In the genomic region with DNA sequence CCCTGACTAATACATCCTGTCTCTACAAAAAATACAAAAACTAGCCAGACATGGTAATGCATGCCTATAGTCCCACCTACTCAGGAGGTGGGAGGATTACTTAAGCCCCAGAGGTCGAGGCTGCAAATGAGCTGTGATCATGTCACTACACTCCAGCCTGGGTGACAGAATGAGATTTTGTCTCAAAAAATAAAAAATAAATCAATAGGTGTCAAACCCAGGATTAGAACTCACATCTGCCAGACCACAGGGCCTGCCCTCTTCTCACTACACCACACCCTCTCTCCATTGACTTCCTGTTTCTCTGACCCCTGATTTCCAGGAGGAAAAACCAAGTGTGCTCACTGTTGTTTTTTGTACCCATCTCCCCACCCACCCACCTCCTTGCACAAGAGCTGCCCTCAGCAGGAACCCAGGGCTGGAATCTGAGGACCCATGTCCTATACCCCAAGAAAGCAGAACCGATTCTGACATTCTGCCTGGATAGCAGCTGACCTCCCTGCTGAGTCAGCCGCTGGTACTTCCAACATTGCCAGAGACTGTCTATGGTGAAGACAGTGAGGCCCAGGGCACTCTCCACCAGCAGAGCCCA, we compare ENCODE assay signal across 11 cellular contexts. TPM values are rescaled to one million over a fixed set of nuclear protein-coding genes. Genes with fewer than 3 reads are reported as not detected.
DNase-seq lines count a peak whose midpoint lies in the region; ATAC-seq and TF ChIP-seq lines count a peak whose summit lies in the region.
"Had no signal": no experiment of that assay in that cellular context is flagged by ENCODE, and none has a peak within 500 bp of the region (broad histone marks: within the 10 kb centered on the region; RNA-seq: fewer than 3 reads in every experiment).

No MANE protein-coding gene starts in this region.

- DNase-seq in GM04503 (ENCODE audit: low read depth) (peak; percentile 11), RPMI7951 (ENCODE audit: low read depth) (peak; percentile 85), heart left ventricle (peak in 4 of 5 donors; percentile 52 to 79 (median 68)), renal cortical epithelial cell (ENCODE audit: low read depth) (peak; percentile 5), NCI-H2029 treated with DMSO at 0.1 percent for 48 hours (lab: John Stamatoyannopoulos, UW) (no peak), NCI-H526 (lab: John Stamatoyannopoulos, UW) (no peak), retina (no peak)
- no peak for DNase-seq in stimulated activated CD4-positive, alpha-beta T cell treated with anti-CD3 and anti-CD28 coated beads, Interleukin-4, amount 100 ng/mL, for 24 hours
- DNase-seq: NCI-H1092 treated with DMSO at 0.1 percent for 48 hours; stimulated activated CD4-positive, alpha-beta T cell treated with anti-CD3 and anti-CD28 coated beads, Interleukin-15, amount 100 ng/mL, for 24 hours had no signal

- no peak for TF ChIP-seq POLR2A in heart left ventricle (IDR thresholded peaks at IDR 0.05)

- no peak for TF ChIP-seq CTCF in heart left ventricle (IDR thresholded peaks at IDR 0.05)

- H3K4me1 ChIP-seq in heart left ventricle, result peaks cover 0 to 69% (median 33%) of the 10 kb centered on the region in 12 donors

- WGBS in heart left ventricle, 4 donors, result 42 to 52% (median 44%) methylated on average over 3 of the region's 3 CpGs

- intact Hi-C loops in heart left ventricle (cut with DNase I), result no loop called here

- peak; percentile 52 to 81 (median 67) for ATAC-seq in heart left ventricle

- H3K36me3 ChIP-seq in heart left ventricle, result peaks cover 0 to 30% (median 0%) of the 10 kb centered on the region in 9 donors

- H3K27me3 ChIP-seq in heart left ventricle, result peaks cover 0 to 6% (median 0%) of the 10 kb centered on the region in 9 donors

- peak overlapping the region in 1 of 12 donors; percentile 10 for H3K4me3 ChIP-seq in heart left ventricle

- peak overlapping the region in 9 of 12 donors; percentile 20 to 92 (median 38) for H3K27ac ChIP-seq in heart left ventricle

- peaks cover 0 to 4% (median 0%) of the 10 kb centered on the region in 12 donors for H3K9me3 ChIP-seq in heart left ventricle

RNA-seq across cellular contexts. Expression of gene CMKLR1, which starts 6.2 kb away (rescaled TPM):
- 34.5 and 43.6 TPM in 2 replicates for total RNA-seq in RPMI7951 (2014; rRNA removed; shearing (Covaris generic))
- total RNA-seq in heart left ventricle (10 to 100 TPM in 2 of 9 donors, 1 to 10 TPM in 7; 5.4 to 47.3 (median 8.2) TPM), renal cortical epithelial cell (not detected in 2 replicates)
- polyA plus RNA-seq in heart left ventricle, result 1 to 10 TPM; 2.0 to 4.1 TPM
- total RNA-seq: SK-MEL-5 had no signal

Comparison
In these comparisons a context has a peak if more than half of its experiments do, and no peak if none do; other contexts are left out.
1. DNase-seq: peak in GM04503 (single experiment), RPMI7951 (single experiment), heart left ventricle (4 of 5) and renal cortical epithelial cell (single experiment); none in NCI-H2029 treated with DMSO at 0.1 percent for 48 hours (single experiment), NCI-H526 (0 of 2), retina (single experiment) and stimulated activated CD4-positive, alpha-beta T cell treated with anti-CD3 and anti-CD28 coated beads, Interleukin-4, amount 100 ng/mL, for 24 hours (single experiment).